In genomic region chr6:34393191-34393967, GRCh38 we compare ENCODE assay signal across 8 cellular contexts.
DNase-seq lines count a peak whose midpoint lies in the region; ATAC-seq and TF ChIP-seq lines count a peak whose summit lies in the region.

No MANE protein-coding gene starts in this region.

- peak overlapping the region; percentile 60 to 82 for H3K4me3 ChIP-seq in cardiac fibroblast (replicated peaks in 1 of 2; ENCODE audit: low read depth in 2 of 2, low read length in 2 of 2)
- H3K4me3 ChIP-seq in muscle layer of colon (ENCODE audit: low read depth in 1 of 2, low read length in 2 of 2) = peak overlapping the region; percentile 28 to 83

- H3K27me3 ChIP-seq in muscle layer of colon (ENCODE audit: control insufficient read depth in 1 of 2, insufficient read depth in 2 of 2, low read length in 2 of 2) = no peaks in the 10 kb centered on the region

- no peaks in the 10 kb centered on the region for H3K9me3 ChIP-seq in muscle layer of colon (ENCODE audit: low read length)

- DNase-seq in DMS53 (lab: John Stamatoyannopoulos, UW) = peak; percentile 67
- DNase-seq in NAMALWA (ENCODE audit: low spot score) = peak; percentile 81
- no peak for DNase-seq in cardiac fibroblast (ENCODE audit: low read depth in 2 of 2)
- no peak for DNase-seq in activated CD4-positive, CD25-positive, alpha-beta regulatory T cell treated with anti-CD3 and anti-CD28 coated beads, Interleukin-2, amount 50 U/mL, for 72 hours
- DNase-seq in T-helper 9 cell = no peak
- no peak for DNase-seq in NCI-H2107 (lab: John Stamatoyannopoulos, UW)

- H3K4me1 ChIP-seq in muscle layer of colon (ENCODE audit: insufficient read depth, low read length) = peaks cover 25% of the 10 kb centered on the region

- peak overlapping the region; percentile 67 for H3K9ac ChIP-seq in muscle layer of colon (ENCODE audit: low read length)

- TF ChIP-seq CTCF in cardiac fibroblast (IDR thresholded peaks at IDR 0.05; ENCODE audit: low read depth, low read length) = no peak

- no peaks in the 10 kb centered on the region for H3K36me3 ChIP-seq in muscle layer of colon (ENCODE audit: insufficient read depth, low read length)

- ATAC-seq in GM18498 (IDR thresholded peaks at IDR 0.05; ENCODE audit: unreplicated experiment) = no peak

- peak overlapping the region; percentile 89 for H3K27ac ChIP-seq in muscle layer of colon (ENCODE audit: low read depth, low read length)

Comparison
In these comparisons a context has a peak if more than half of its experiments do, and no peak if none do; other contexts are left out.
1. DNase-seq: peak in DMS53 (single experiment) and NAMALWA (single experiment); none in cardiac fibroblast (0 of 2), activated CD4-positive, CD25-positive, alpha-beta regulatory T cell treated with anti-CD3 and anti-CD28 coated beads, Interleukin-2, amount 50 U/mL, for 72 hours (single experiment), T-helper 9 cell (single experiment) and NCI-H2107 (single experiment).